In genomic region chr4:60617731-60618130, GRCh38 we compare ENCODE assay signal across 3 cellular contexts.
TF ChIP-seq lines count a peak whose summit lies in the region.

No MANE protein-coding gene starts in this region.

TF ChIP-seq in SK-N-SH, 30 proteins besides CTCF, POLR2A, EP300 and RAD21 (continued from another document):
- no peak for TF ChIP-seq USF2 (IDR thresholded peaks at IDR 0.05; ENCODE audit: borderline replicate concordance, low read depth, low read length)
- no peak for TF ChIP-seq FOXJ3 (CRISPR knock-in tag; IDR thresholded peaks at IDR 0.05)
- no peak for TF ChIP-seq GATA2 (CRISPR knock-in tag; IDR thresholded peaks at IDR 0.05)

TF ChIP-seq in SK-N-SH treated with all-trans-retinoic acid at 6 μM for 48 hours, 23 proteins besides CTCF, POLR2A, EP300 and RAD21 (continued from another document):
- TF ChIP-seq, protein P1, sequence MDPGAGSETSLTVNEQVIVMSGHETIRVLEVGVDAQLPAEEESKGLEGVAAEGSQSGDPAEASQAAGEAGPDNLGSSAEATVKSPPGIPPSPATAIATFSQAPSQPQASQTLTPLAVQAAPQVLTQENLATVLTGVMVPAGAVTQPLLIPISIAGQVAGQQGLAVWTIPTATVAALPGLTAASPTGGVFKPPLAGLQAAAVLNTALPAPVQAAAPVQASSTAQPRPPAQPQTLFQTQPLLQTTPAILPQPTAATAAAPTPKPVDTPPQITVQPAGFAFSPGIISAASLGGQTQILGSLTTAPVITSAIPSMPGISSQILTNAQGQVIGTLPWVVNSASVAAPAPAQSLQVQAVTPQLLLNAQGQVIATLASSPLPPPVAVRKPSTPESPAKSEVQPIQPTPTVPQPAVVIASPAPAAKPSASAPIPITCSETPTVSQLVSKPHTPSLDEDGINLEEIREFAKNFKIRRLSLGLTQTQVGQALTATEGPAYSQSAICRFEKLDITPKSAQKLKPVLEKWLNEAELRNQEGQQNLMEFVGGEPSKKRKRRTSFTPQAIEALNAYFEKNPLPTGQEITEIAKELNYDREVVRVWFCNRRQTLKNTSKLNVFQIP (CRISPR knock-in tag; IDR thresholded peaks at IDR 0.05; ENCODE audit: borderline replicate concordance, low read depth): no peak
- no peak for TF ChIP-seq CREB5 (CRISPR knock-in tag; IDR thresholded peaks at IDR 0.05; ENCODE audit: low read depth)
- no peak for TF ChIP-seq RARB (CRISPR knock-in tag; IDR thresholded peaks at IDR 0.05)
- no peak for TF ChIP-seq ZFP30 (CRISPR knock-in tag; IDR thresholded peaks at IDR 0.05)
- TF ChIP-seq GLIS3 (CRISPR knock-in tag; IDR thresholded peaks at IDR 0.05): no peak
- no peak for TF ChIP-seq OSR1 (CRISPR knock-in tag; IDR thresholded peaks at IDR 0.05)
- no peak for TF ChIP-seq ZNF70 (CRISPR knock-in tag; IDR thresholded peaks at IDR 0.05)
- TF ChIP-seq TCF4 (CRISPR knock-in tag; IDR thresholded peaks at IDR 0.05; ENCODE audit: borderline replicate concordance): no peak
- no peak for TF ChIP-seq SNAI2 (CRISPR knock-in tag; IDR thresholded peaks at IDR 0.05)
- no peak for TF ChIP-seq ZC3H10 (CRISPR knock-in tag; IDR thresholded peaks at IDR 0.05)
- TF ChIP-seq ISL1 (CRISPR knock-in tag; IDR thresholded peaks at IDR 0.05): no peak
- no peak for TF ChIP-seq TOX (CRISPR knock-in tag; IDR thresholded peaks at IDR 0.05; ENCODE audit: borderline replicate concordance)
- TF ChIP-seq PPARA (CRISPR knock-in tag; IDR thresholded peaks at IDR 0.05; ENCODE audit: borderline replicate concordance): no peak
- TF ChIP-seq ZNF8 (CRISPR knock-in tag; IDR thresholded peaks at IDR 0.05): no peak
- no peak for TF ChIP-seq PATZ1 (CRISPR knock-in tag; IDR thresholded peaks at IDR 0.05; ENCODE audit: borderline replicate concordance)
- TF ChIP-seq CSDC2 (CRISPR knock-in tag; IDR thresholded peaks at IDR 0.05): no peak
- TF ChIP-seq ZNF565 (CRISPR knock-in tag; conservative IDR thresholded peaks at IDR 0.05; ENCODE audit: low read depth): no peak
- TF ChIP-seq, protein P2, sequence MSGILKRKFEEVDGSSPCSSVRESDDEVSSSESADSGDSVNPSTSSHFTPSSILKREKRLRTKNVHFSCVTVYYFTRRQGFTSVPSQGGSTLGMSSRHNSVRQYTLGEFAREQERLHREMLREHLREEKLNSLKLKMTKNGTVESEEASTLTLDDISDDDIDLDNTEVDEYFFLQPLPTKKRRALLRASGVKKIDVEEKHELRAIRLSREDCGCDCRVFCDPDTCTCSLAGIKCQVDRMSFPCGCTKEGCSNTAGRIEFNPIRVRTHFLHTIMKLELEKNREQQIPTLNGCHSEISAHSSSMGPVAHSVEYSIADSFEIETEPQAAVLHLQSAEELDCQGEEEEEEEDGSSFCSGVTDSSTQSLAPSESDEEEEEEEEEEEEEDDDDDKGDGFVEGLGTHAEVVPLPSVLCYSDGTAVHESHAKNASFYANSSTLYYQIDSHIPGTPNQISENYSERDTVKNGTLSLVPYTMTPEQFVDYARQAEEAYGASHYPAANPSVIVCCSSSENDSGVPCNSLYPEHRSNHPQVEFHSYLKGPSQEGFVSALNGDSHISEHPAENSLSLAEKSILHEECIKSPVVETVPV (CRISPR knock-in tag; IDR thresholded peaks at IDR 0.05): no peak

TF ChIP-seq in IMR-90, 13 proteins besides CTCF, POLR2A, EP300 and RAD21 (continued from another document):
- TF ChIP-seq ELK1 (IDR thresholded peaks at IDR 0.05; ENCODE audit: borderline replicate concordance, low read depth, low read length): no peak
- TF ChIP-seq MXI1 (IDR thresholded peaks at IDR 0.05; ENCODE audit: borderline replicate concordance, low read depth, low read length): no peak
- TF ChIP-seq FOS (IDR thresholded peaks at IDR 0.05; ENCODE audit: low read depth, low read length): no peak
- no peak for TF ChIP-seq RFX5 (IDR thresholded peaks at IDR 0.05; ENCODE audit: low read depth, low read length)
- no peak for TF ChIP-seq RCOR1 (IDR thresholded peaks at IDR 0.05; ENCODE audit: insufficient replicate concordance, low read length)
- no peak for TF ChIP-seq USF2 (IDR thresholded peaks at IDR 0.05; ENCODE audit: low read depth, low read length)
- no peak for TF ChIP-seq SMC3 (IDR thresholded peaks at IDR 0.05; ENCODE audit: low read depth, low read length)
- TF ChIP-seq NFE2L2 (IDR thresholded peaks at IDR 0.05; ENCODE audit: low read depth, low read length): no peak
- TF ChIP-seq MAZ (IDR thresholded peaks at IDR 0.05; ENCODE audit: borderline replicate concordance, low read depth, low read length): no peak
- TF ChIP-seq MAFK (IDR thresholded peaks at IDR 0.05; ENCODE audit: low read depth, low read length): no peak
- no peak for TF ChIP-seq BHLHE40 (IDR thresholded peaks at IDR 0.05; ENCODE audit: low read depth, low read length)
